Comparison of ENCODE assay signal across 9 cellular contexts in the genomic region with DNA sequence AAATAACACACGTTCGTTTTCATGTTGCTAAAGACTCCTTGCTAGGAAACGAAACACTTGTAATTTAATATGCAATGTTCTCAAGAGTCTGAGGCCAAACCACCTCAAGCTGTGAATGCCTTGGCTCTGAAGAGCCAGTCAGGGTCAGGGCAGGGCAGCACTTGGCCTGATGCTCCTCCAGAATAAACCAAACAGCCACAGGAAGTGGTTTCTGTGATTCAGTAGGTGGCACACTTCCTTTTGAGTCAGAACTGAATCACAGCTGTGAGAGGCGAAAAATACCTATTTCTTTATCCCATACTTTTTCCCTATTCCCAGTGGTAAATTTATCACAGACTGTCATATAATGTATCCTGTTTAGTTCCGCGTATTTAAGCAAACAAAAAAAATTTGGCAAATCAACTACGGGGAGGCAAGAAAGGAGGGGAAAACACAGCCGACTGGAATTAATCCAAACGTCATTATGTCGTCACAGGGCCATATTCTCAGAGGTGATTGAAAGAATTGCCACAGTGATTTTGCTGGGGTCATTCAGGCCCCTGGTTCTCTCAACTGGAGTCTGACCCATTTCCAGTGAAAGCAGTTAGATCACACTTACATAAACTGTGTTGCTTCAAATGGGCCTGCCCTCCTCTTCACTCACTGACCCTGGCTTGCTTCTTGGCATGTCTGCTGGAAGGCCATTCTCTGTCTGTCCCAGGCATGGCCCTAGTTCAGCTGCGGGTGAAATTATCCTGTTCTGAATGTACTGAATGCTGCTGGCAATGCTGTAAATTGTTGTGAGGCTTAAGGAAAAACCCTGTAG.
A peak's percentile ranks its signal among the peaks of the same experiment; 100 is the strongest.
DNase-seq lines count a peak whose midpoint lies in the region; ATAC-seq, FAIRE-seq and TF ChIP-seq lines count a peak whose summit lies in the region.
"Had no signal": no experiment of that assay in that cellular context is flagged by ENCODE, and none has a peak within 500 bp of the region (broad histone marks: within the 10 kb centered on the region; RNA-seq: fewer than 3 reads in every experiment).

No MANE protein-coding gene starts in this region.

- no peak overlapping the region for H3K9ac ChIP-seq in GM12878 (ENCODE audit: control insufficient read depth, insufficient read depth, low read length)

- SMC1A ChIA-PET in GM12878 (lab: Charles Lee; ENCODE audit: uncharacterized antibody, unreplicated experiment): interaction anchor here (3.3 kb wide), 1 partner anchor 73 kb away, joined by 12 read pairs; no protein-coding TSS in a partner anchor

- H2AFZ ChIP-seq in GM12878 (ENCODE audit: control insufficient read depth, low read depth, low read length): peak overlapping the region; percentile 19; the same call in 1 of the 2 replicates

- intact Hi-C loops in GM12878 (cut with micrococcal nuclease; ENCODE audit: unreplicated experiment): no loop called here

- POLR2A ChIA-PET in GM12878 (lab: Charles Lee): interaction anchor here (0.6 to 1.0 kb wide), 2 partner anchors 10 to 42 kb away, joined by 3 to 4 read pairs; no protein-coding TSS in a partner anchor

- CTCF ChIA-PET in GM12878 (lab: Yijun Ruan, JAX): interaction anchor here (0.8 to 1.2 kb wide), 5 partner anchors 11 to 73 kb away, joined by 3 to 7 read pairs (median 3); no protein-coding TSS in a partner anchor

- H3K9me3 ChIP-seq in GM12878 (replicated peaks; ENCODE audit: control insufficient read depth, insufficient read depth, low read length): no peaks in the 10 kb centered on the region; the same call in 2 of the 3 replicates

- no peaks in the 10 kb centered on the region for H3K36me3 ChIP-seq in GM12878 (ENCODE audit: control insufficient read depth in 2 of 2, insufficient read depth in 2 of 2, low read length in 1 of 2)

- peak; percentile 94 for ATAC-seq in GM21576 (IDR thresholded peaks at IDR 0.05; ENCODE audit: unreplicated experiment)
- peak; percentile 96 for ATAC-seq in GM12878

- RAD21 ChIA-PET in GM12878 (lab: Charles Lee; ENCODE audit: unreplicated experiment): interaction anchor here (0.9 to 1.6 kb wide), 4 partner anchors 28 to 68 kb away, joined by 3 to 7 read pairs (median 4); no protein-coding TSS in a partner anchor

- H3K27ac ChIP-seq in GM12878 (ENCODE audit: control insufficient read depth, insufficient read depth): no peak overlapping the region

- peaks cover 17% of the 10 kb centered on the region for H3K4me1 ChIP-seq in GM12878 (ENCODE audit: control insufficient read depth, insufficient read depth, low read length)

- H3K79me2 ChIP-seq in GM12878 (ENCODE audit: control insufficient read depth, insufficient read depth, low read length): no peaks in the 10 kb centered on the region

- peak; percentile 98 for DNase-seq in Daoy (ENCODE audit: low read depth)
- peak; percentile 82 for DNase-seq in Jurkat, Clone E6-1 (ENCODE audit: low read depth, low spot score)
- peak; percentile 53 for DNase-seq in T1000 (lab: John Stamatoyannopoulos, UW)
- peak; percentile 71 for DNase-seq in GM12878 (ENCODE audit: low read depth, low spot score)
- DNase-seq in iris pigment epithelial cell (ENCODE audit: low read depth): peak; percentile 100
- peak; percentile 37 to 66 (median 57) for DNase-seq in stimulated activated CD4-positive, alpha-beta T cell treated with anti-CD3 and anti-CD28 coated beads, Interleukin-12 subunit alpha, Interleukin-12 subunit beta, amount 100 ng/mL, for 48 hours (ENCODE audit: low read depth in 2 of 3, low spot score in 1 of 3)
- DNase-seq in OCI-M1 (lab: John Stamatoyannopoulos, UW): no peak

- no peak for TF ChIP-seq RAD21 in GM12878 (IDR thresholded peaks at IDR 0.05; ENCODE audit: insufficient read depth, low read depth, low read length)

- no peak for TF ChIP-seq POLR2A in GM12878 (IDR thresholded peaks at IDR 0.05; ENCODE audit: low read depth, low read length)

- H4K20me1 ChIP-seq in GM12878 (ENCODE audit: control insufficient read depth, insufficient read depth): no peaks in the 10 kb centered on the region

- H3K4me3 ChIP-seq in Jurkat, Clone E6-1 (ENCODE audit: low read length): peak overlapping the region; percentile 9; the same call in 1 of the 2 replicates
- H3K4me3 ChIP-seq in GM12878: no peak overlapping the region

- no TSS peak for BruUV-seq in GM12878 (replicated peaks; lab: Mats Ljungman, UMichigan)

- H3K4me2 ChIP-seq in GM12878 (ENCODE audit: control insufficient read depth, insufficient read depth): peak overlapping the region; percentile 77

- no peaks in the 10 kb centered on the region for H3K27me3 ChIP-seq in GM12878 (replicated peaks in 1 of 2; ENCODE audit: control insufficient read depth in 2 of 2, insufficient read depth in 2 of 2, low read length in 1 of 2)

- WGBS in GM12878 (ENCODE audit: insufficient coverage, insufficient replicate concordance, low lambda C conversion rate, missing lambda C conversion rate): 11% methylated on average over 11 of the region's 11 CpGs

- in situ Hi-C loops in GM12878 (cut with MboI): no loop called here

- FAIRE-seq in GM12878 (lab: Jason Lieb, UNC): peak; percentile 57
- FAIRE-seq: frontal cortex had no signal

- TF ChIP-seq CTCF in GM12878 (IDR thresholded peaks at IDR 0.05 in 2 of 3, conservative IDR thresholded peaks at IDR 0.05 in 1 of 3; ENCODE audit: control insufficient read depth in 2 of 3, extremely low read depth in 1 of 3, insufficient read depth in 1 of 3, low read depth in 3 of 3, low read length in 3 of 3): no peak

- TF ChIP-seq EP300 in GM12878 (IDR thresholded peaks at IDR 0.05; ENCODE audit: borderline replicate concordance in 1 of 2, control insufficient read depth in 1 of 2, low read depth in 2 of 2, low read length in 2 of 2): peak; percentile 22 to 74; a peak in 2 of 4 replicates

TF ChIP-seq in GM12878, 131 proteins besides CTCF, POLR2A, EP300 and RAD21 (continues in another document):
- TF ChIP-seq KAT2A (conservative IDR thresholded peaks at IDR 0.05; ENCODE audit: control insufficient read depth, low read depth, low read length) (no peak), PAX8 (IDR thresholded peaks at IDR 0.05) (no peak), DPF2 (IDR thresholded peaks at IDR 0.05) (peak; percentile 87), GATAD2B (conservative IDR thresholded peaks at IDR 0.05; ENCODE audit: low read depth) (0 out of 2 replicates have a peak, but pooled peaks have one; percentile 52), BHLHE40 (IDR thresholded peaks at IDR 0.05; ENCODE audit: borderline replicate concordance in 1 of 2, low read depth in 2 of 2, low read length in 1 of 2) (peak; percentile 17 to 47; a peak in 2 of 4 replicates), MTA3 (IDR thresholded peaks at IDR 0.05; ENCODE audit: borderline replicate concordance, low read length) (no peak), SPI1 (IDR thresholded peaks at IDR 0.05; ENCODE audit: borderline replicate concordance, insufficient read depth, low read depth, low read length) (peak; percentile 42; the same call in 1 of the 2 replicates), RUNX3 (IDR thresholded peaks at IDR 0.05; ENCODE audit: low read length) (peak; percentile 93), BMI1 (IDR thresholded peaks at IDR 0.05; ENCODE audit: borderline replicate concordance) (peak; percentile 44; the same call in 1 of the 2 replicates), TCF3 (IDR thresholded peaks at IDR 0.05; ENCODE audit: borderline replicate concordance, insufficient read depth, low read depth, low read length) (peak; percentile 75; the same call in 1 of the 2 replicates), PAX5 (IDR thresholded peaks at IDR 0.05; ENCODE audit: borderline replicate concordance, low read depth, low read length) (peak; percentile 57; the same call in 1 of the 2 replicates), TCF12 (IDR thresholded peaks at IDR 0.05; ENCODE audit: low read depth, low read length) (peak; percentile 68)
- TF ChIP-seq, protein P1, sequence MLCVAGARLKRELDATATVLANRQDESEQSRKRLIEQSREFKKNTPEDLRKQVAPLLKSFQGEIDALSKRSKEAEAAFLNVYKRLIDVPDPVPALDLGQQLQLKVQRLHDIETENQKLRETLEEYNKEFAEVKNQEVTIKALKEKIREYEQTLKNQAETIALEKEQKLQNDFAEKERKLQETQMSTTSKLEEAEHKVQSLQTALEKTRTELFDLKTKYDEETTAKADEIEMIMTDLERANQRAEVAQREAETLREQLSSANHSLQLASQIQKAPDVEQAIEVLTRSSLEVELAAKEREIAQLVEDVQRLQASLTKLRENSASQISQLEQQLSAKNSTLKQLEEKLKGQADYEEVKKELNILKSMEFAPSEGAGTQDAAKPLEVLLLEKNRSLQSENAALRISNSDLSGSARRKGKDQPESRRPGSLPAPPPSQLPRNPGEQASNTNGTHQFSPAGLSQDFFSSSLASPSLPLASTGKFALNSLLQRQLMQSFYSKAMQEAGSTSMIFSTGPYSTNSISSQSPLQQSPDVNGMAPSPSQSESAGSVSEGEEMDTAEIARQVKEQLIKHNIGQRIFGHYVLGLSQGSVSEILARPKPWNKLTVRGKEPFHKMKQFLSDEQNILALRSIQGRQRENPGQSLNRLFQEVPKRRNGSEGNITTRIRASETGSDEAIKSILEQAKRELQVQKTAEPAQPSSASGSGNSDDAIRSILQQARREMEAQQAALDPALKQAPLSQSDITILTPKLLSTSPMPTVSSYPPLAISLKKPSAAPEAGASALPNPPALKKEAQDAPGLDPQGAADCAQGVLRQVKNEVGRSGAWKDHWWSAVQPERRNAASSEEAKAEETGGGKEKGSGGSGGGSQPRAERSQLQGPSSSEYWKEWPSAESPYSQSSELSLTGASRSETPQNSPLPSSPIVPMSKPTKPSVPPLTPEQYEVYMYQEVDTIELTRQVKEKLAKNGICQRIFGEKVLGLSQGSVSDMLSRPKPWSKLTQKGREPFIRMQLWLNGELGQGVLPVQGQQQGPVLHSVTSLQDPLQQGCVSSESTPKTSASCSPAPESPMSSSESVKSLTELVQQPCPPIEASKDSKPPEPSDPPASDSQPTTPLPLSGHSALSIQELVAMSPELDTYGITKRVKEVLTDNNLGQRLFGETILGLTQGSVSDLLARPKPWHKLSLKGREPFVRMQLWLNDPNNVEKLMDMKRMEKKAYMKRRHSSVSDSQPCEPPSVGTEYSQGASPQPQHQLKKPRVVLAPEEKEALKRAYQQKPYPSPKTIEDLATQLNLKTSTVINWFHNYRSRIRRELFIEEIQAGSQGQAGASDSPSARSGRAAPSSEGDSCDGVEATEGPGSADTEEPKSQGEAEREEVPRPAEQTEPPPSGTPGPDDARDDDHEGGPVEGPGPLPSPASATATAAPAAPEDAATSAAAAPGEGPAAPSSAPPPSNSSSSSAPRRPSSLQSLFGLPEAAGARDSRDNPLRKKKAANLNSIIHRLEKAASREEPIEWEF (IDR thresholded peaks at IDR 0.05; ENCODE audit: insufficient replicate concordance, low read depth, low read length): no peak
